In the genomic region with DNA sequence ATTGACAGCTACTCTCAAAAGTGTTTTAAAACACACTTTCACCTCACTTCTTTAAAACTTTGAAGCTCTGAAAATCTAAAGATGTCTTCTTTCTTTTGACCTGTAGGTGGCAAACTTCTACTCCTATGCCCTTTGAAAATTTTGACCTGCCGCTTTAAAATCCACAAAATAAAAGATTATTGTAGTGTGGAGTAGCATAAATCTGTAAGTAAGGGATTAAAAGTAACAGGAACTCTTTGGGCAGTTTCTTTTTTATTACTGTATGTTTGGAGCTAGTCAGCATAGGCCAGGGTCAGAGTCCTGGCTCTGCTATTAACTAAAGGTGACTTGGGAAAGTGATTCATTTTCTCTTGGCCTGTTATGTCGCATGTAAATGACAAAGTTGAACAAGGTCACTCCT, we compare ENCODE assay signal across 8 cellular contexts. TPM values are rescaled to one million over a fixed set of nuclear protein-coding genes. Genes with fewer than 3 reads are reported as not detected.
DNase-seq lines count a peak whose midpoint lies in the region; ATAC-seq, FAIRE-seq and TF ChIP-seq lines count a peak whose summit lies in the region.

No MANE protein-coding gene starts in this region.

- no peak overlapping the region for H3K18ac ChIP-seq in mesendoderm (ENCODE audit: low read length)

- H3K4me1 ChIP-seq in mesendoderm (ENCODE audit: control insufficient read depth, low read depth, low read length), result no peaks in the 10 kb centered on the region

- H4K8ac ChIP-seq in mesendoderm (ENCODE audit: low read depth, low read length), result no peak overlapping the region

- H3K27me3 ChIP-seq in bronchial epithelial cell (ENCODE audit: control insufficient read depth, insufficient read depth, low read length), result no peaks in the 10 kb centered on the region
- H3K27me3 ChIP-seq in mesendoderm (ENCODE audit: insufficient read depth, low read length, poor library complexity), result no peaks in the 10 kb centered on the region

- no peaks in the 10 kb centered on the region for H3K36me3 ChIP-seq in bronchial epithelial cell (ENCODE audit: control insufficient read depth, insufficient read depth, low read length)
- H3K36me3 ChIP-seq in mesendoderm (ENCODE audit: control insufficient read depth, insufficient read depth, low read length), result no peaks in the 10 kb centered on the region

- no peaks in the 10 kb centered on the region for H3K79me1 ChIP-seq in mesendoderm (ENCODE audit: low read length)

- ATAC-seq in HG02588 (IDR thresholded peaks at IDR 0.05; ENCODE audit: unreplicated experiment) (no peak), HG03571 (IDR thresholded peaks at IDR 0.05; ENCODE audit: unreplicated experiment) (no peak), HG03439 (IDR thresholded peaks at IDR 0.05; ENCODE audit: unreplicated experiment) (no peak)

- no peak overlapping the region for H3K4me3 ChIP-seq in GM12865 (ENCODE audit: low read depth, low read length)
- H3K4me3 ChIP-seq in bronchial epithelial cell (ENCODE audit: low read depth, low read length), result no peak overlapping the region
- H3K4me3 ChIP-seq in mesendoderm (ENCODE audit: low read length), result no peak overlapping the region

- no peak overlapping the region for H2BK5ac ChIP-seq in mesendoderm (ENCODE audit: low read length)

- TF ChIP-seq CTCF in GM12865 (IDR thresholded peaks at IDR 0.05; ENCODE audit: insufficient read depth, low read depth, low read length, missing control alignments), result peak; percentile 52
- peak; percentile 42 for TF ChIP-seq CTCF in bronchial epithelial cell (IDR thresholded peaks at IDR 0.05; ENCODE audit: insufficient read depth, low read length, severe bottlenecking)

- WGBS in mesendoderm (ENCODE audit: extremely low coverage, insufficient coverage, low lambda C conversion rate), result no CpG with 5 or more reads among the region's 2 CpGs

- H3K9ac ChIP-seq in mesendoderm (ENCODE audit: low read length), result no peak overlapping the region

- no peak overlapping the region for H3K23ac ChIP-seq in mesendoderm (ENCODE audit: low read length)

- H3K4me2 ChIP-seq in mesendoderm (ENCODE audit: low read length), result no peak overlapping the region

- no peaks in the 10 kb centered on the region for H3K79me2 ChIP-seq in mesendoderm (ENCODE audit: control insufficient read depth, insufficient read depth, low read length)

- H4K5ac ChIP-seq in mesendoderm (ENCODE audit: low read length), result no peak overlapping the region

- DNase-seq in AG08395 (ENCODE audit: low spot score) (peak; percentile 27), GM12865 (ENCODE audit: low read depth) (peak; percentile 29), NAMALWA (ENCODE audit: low spot score) (peak; percentile 63), bronchial epithelial cell (ENCODE audit: low read depth) (peak; percentile 31), mesendoderm (peak; percentile 50)

- no peak overlapping the region for H3K27ac ChIP-seq in mesendoderm (ENCODE audit: low read depth, low read length)

- H2AK5ac ChIP-seq in mesendoderm (ENCODE audit: low read length), result no peak overlapping the region

- no peak for FAIRE-seq in bronchial epithelial cell (lab: Jason Lieb, UNC)

- H2BK120ac ChIP-seq in mesendoderm (ENCODE audit: low read depth, low read length), result no peak overlapping the region

- H3K4ac ChIP-seq in mesendoderm (ENCODE audit: low read depth, low read length), result no peak overlapping the region

- no peak overlapping the region for H2BK15ac ChIP-seq in mesendoderm (replicated peaks; ENCODE audit: low read depth)

- no peak overlapping the region for H3K56ac ChIP-seq in mesendoderm (ENCODE audit: low read length)

RNA-seq across cellular contexts. Expression of a gene that starts 25.5 kb away (rescaled TPM):
- 4.5 and 6.8 TPM in 2 replicates for total RNA-seq in bronchial epithelial cell
- polyA plus RNA-seq in mesendoderm (2013, experiment 1 of 2), result 1.2 TPM
- polyA plus RNA-seq in mesendoderm (2013, experiment 2 of 2), result 1.1 TPM
